In genomic region chr12:27521066-27521465, GRCh38 we compare ENCODE assay signal across 9 cellular contexts. TPM values are rescaled to one million over a fixed set of nuclear protein-coding genes. Genes with fewer than 3 reads are reported as not detected.
DNase-seq lines count a peak whose midpoint lies in the region; ATAC-seq and TF ChIP-seq lines count a peak whose summit lies in the region.
"Had no signal": no experiment of that assay in that cellular context is flagged by ENCODE, and none has a peak within 500 bp of the region (broad histone marks: within the 10 kb centered on the region; RNA-seq: fewer than 3 reads in every experiment).

No MANE protein-coding gene starts in this region.

- TF ChIP-seq CTCF in fibroblast of villous mesenchyme (IDR thresholded peaks at IDR 0.05; ENCODE audit: insufficient read depth, low read depth, low read length), result no peak

- H3K4me3 ChIP-seq in NT2/D1 (ENCODE audit: insufficient read length, low read depth) (no peak overlapping the region), fibroblast of villous mesenchyme (ENCODE audit: low read depth, low read length) (no peak overlapping the region)

- ATAC-seq in GM21737 (IDR thresholded peaks at IDR 0.05; ENCODE audit: unreplicated experiment) (no peak), GM18907 (IDR thresholded peaks at IDR 0.05; ENCODE audit: unreplicated experiment) (no peak)

- H3K27me3 ChIP-seq in NT2/D1 (ENCODE audit: insufficient read depth, insufficient read length), result no peaks in the 10 kb centered on the region

- H3K9me3 ChIP-seq in NT2/D1 (ENCODE audit: insufficient read depth, low read length), result no peaks in the 10 kb centered on the region

- H3K36me3 ChIP-seq in NT2/D1 (ENCODE audit: insufficient read depth, insufficient read length, low read length), result no peaks in the 10 kb centered on the region

- peaks cover 4% of the 10 kb centered on the region for H3K4me1 ChIP-seq in NT2/D1 (ENCODE audit: insufficient read depth, insufficient read length)

- DNase-seq in ELF-1 (ENCODE audit: low read depth, low spot score), result peak; percentile 76
- DNase-seq in NT2/D1 (ENCODE audit: low read depth, low spot score), result peak; percentile 66
- DNase-seq in fibroblast of villous mesenchyme (ENCODE audit: low read depth), result peak; percentile 36
- peak; percentile 37 for DNase-seq in putamen (ENCODE audit: low spot score)
- no peak for DNase-seq in HuH-7 (ENCODE audit: low spot score)
- DNase-seq: activated gamma-delta T cell treated with Interleukin-2 at 50 U/mL for 16 hours, NCI-H2227 treated with DMSO at 0.1 percent for 48 hours had no signal

- no peak overlapping the region for H3K9ac ChIP-seq in NT2/D1 (ENCODE audit: insufficient read length, low read depth)

RNA-seq across cellular contexts. Expression of gene PPFIBP1, which starts 2.9 kb away (rescaled TPM):
- 69.1 and 71.2 TPM in 2 replicates for total RNA-seq in fibroblast of villous mesenchyme
